In the genomic region with DNA sequence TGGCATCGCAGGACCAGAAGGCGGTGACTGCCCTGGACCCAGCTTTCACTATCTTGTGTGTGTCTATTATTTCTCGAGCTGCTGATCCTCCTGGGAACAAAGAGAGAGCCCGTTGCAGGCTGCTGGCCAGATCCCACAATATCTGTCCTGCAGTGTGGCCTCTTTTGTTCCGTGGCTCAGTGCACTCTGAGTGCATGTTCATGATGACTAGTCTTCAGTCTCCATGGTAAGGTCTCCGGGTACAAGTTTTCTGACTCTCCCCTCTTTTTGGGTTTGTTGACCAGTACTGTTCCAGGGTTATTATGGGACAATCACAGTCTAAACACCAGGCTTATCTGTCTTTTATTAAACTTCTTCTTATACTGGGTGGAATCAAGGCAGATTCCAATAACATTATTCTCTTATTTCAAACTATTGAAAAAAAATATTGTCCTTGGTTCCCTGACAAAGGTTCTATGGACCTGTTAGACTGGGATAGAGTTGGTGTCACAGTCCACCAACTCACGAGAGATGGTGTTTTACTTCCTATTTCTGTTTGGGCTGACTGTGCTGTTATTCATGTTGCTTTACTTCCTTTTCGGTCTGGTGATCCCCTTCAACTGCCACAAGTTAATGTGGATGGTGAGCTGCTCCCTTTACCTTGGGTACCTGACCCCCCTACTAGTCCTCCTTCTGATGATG, we compare ENCODE assay signal across 20 cellular contexts.
"Had no signal": no experiment of that assay in that cellular context is flagged by ENCODE, and none has a peak within 500 bp of the region (broad histone marks: within the 10 kb centered on the region; RNA-seq: fewer than 3 reads in every experiment).

No MANE protein-coding gene starts in this region.

- H3K9me3 ChIP-seq: transverse colon, vagina had no signal

- H3K36me3 Mint-ChIP-seq: activated naive CD8-positive, alpha-beta T cell treated with anti-CD3 and anti-CD28 coated beads, Interleukin-2, amount 10 ng/mL, durations not matched to agents 7 days and 5 days; mesothelial cell of epicardium had no signal

- H3K27me3 Mint-ChIP-seq: activated naive CD8-positive, alpha-beta T cell treated with anti-CD3 and anti-CD28 coated beads, Interleukin-2, amount 10 ng/mL, durations not matched to agents 7 days and 5 days had no signal

- H3K27me3 ChIP-seq: foreskin keratinocyte, left lung, suprapubic skin, transverse colon, vagina had no signal

- H3K27ac Mint-ChIP-seq: activated naive CD8-positive, alpha-beta T cell treated with anti-CD3 and anti-CD28 coated beads, Interleukin-2, amount 10 ng/mL, durations not matched to agents 7 days and 5 days; activated T-helper 1 cell treated with anti-CD3 and anti-CD28 coated beads, Interleukin-12 subunit alpha, Interleukin-12 subunit beta, Interleukin-2, Interleukin-4 antibody, amounts not matched to agents 30 ng/mL and 10 ng/mL and 1 ng/mL, durations not matched to agents 14 hours and 24 hours and 36 hours; mesothelial cell of epicardium; nephron; T-helper 1 cell treated with Interleukin-12 subunit alpha and Interleukin-12 subunit beta and Interleukin-4 antibody, amounts not matched to agents 30 μg/mL and 1 μg/mL, for 36 hours had no signal

- H3K4me1 ChIP-seq: foreskin keratinocyte, left lung, suprapubic skin, vagina had no signal

- H3K4me3 ChIP-seq: left lung, suprapubic skin, transverse colon, vagina had no signal

- H3K4me3 Mint-ChIP-seq: activated naive CD8-positive, alpha-beta T cell treated with anti-CD3 and anti-CD28 coated beads, Interleukin-2, amount 10 ng/mL, durations not matched to agents 7 days and 5 days; activated T-helper 1 cell treated with anti-CD3 and anti-CD28 coated beads, Interleukin-12 subunit alpha, Interleukin-12 subunit beta, Interleukin-2, Interleukin-4 antibody, amounts not matched to agents 30 ng/mL and 10 ng/mL and 1 ng/mL, durations not matched to agents 14 hours and 24 hours and 36 hours; mesothelial cell of epicardium; nephron; T-helper 1 cell treated with Interleukin-12 subunit alpha and Interleukin-12 subunit beta and Interleukin-4 antibody, amounts not matched to agents 30 μg/mL and 1 μg/mL, for 36 hours had no signal

- H3K4me1 Mint-ChIP-seq: activated naive CD8-positive, alpha-beta T cell treated with anti-CD3 and anti-CD28 coated beads, Interleukin-2, amount 10 ng/mL, durations not matched to agents 7 days and 5 days; mesothelial cell of epicardium; nephron had no signal

- H3K27ac ChIP-seq: foreskin keratinocyte, suprapubic skin, transverse colon, vagina had no signal

- DNase-seq: activated CD4-positive, alpha-beta T cell treated with anti-CD3 and anti-CD28 coated beads for 1 hour; activated naive CD8-positive, alpha-beta T cell treated with anti-CD3 and anti-CD28 coated beads, Interleukin-2, amount 10 ng/mL, durations not matched to agents 7 days and 5 days; activated T-cell treated with anti-CD3 and anti-CD28 coated beads for 4 hours; amygdala; dermis blood vessel endothelial cell; effector memory CD4-positive, alpha-beta T cell; foreskin keratinocyte; hippocampal formation; left lung; posterior cingulate gyrus; stimulated activated CD4-positive, alpha-beta T cell treated with anti-CD3 and anti-CD28 coated beads, Interleukin-12 subunit alpha, Interleukin-12 subunit beta, amount 100 ng/mL, for 4 hours; stimulated activated CD4-positive, alpha-beta T cell treated with anti-CD3 and anti-CD28 coated beads, Interleukin-2, amount 100 ng/mL, for 24 hours; stimulated activated naive CD8-positive, alpha-beta T cell treated with anti-CD3 and anti-CD28 coated beads, Interleukin-15, Interleukin-2, amounts not matched to agents 100 U/mL and 50 U/mL, for 24 hours had no signal

- H3K36me3 ChIP-seq: left lung, suprapubic skin, transverse colon, vagina had no signal
